ENCODE assay signal across 12 cellular contexts in the genomic region with DNA sequence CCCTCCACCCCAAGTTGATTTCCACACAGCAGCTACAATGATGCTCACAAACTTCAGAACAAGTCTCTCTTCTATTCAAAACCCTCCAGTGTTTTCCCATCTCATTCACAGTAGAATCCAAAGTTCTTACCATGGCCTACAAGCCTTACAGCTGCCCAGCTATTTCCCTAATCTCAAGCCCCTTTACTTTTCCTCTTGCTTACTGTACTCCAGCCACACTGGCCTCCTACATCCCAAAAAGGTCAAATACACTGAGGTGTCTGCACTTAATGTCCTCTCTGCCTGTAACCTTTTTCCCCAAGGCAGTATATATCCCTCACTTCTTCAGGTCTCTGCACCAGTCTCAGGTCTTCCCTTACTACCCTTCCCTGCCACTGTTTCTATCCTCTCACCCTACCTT. TPM values are rescaled to one million over a fixed set of nuclear protein-coding genes. Genes with fewer than 3 reads are reported as not detected.
DNase-seq lines count a peak whose midpoint lies in the region; ATAC-seq and TF ChIP-seq lines count a peak whose summit lies in the region.
"Had no signal": no experiment of that assay in that cellular context is flagged by ENCODE, and none has a peak within 500 bp of the region (broad histone marks: within the 10 kb centered on the region; RNA-seq: fewer than 3 reads in every experiment).

No MANE protein-coding gene starts in this region.

- H3K9ac ChIP-seq in parathyroid adenoma, result no peak overlapping the region

- ATAC-seq in HG03108 (IDR thresholded peaks at IDR 0.05; ENCODE audit: unreplicated experiment) (no peak), HG03159 (IDR thresholded peaks at IDR 0.05; ENCODE audit: unreplicated experiment) (no peak), GM19395 (IDR thresholded peaks at IDR 0.05; ENCODE audit: unreplicated experiment) (no peak)
- ATAC-seq: left cardiac atrium had no signal

- H3K36me3 ChIP-seq in CD8-positive, alpha-beta memory T cell (ENCODE audit: insufficient read depth, low read length), result no peaks in the 10 kb centered on the region
- H3K36me3 ChIP-seq in parathyroid adenoma (ENCODE audit: control insufficient read depth, insufficient read depth, low read length), result no peaks in the 10 kb centered on the region

- no peaks in the 10 kb centered on the region for H3K9me3 ChIP-seq in CD8-positive, alpha-beta memory T cell (ENCODE audit: low read length)
- no peaks in the 10 kb centered on the region for H3K9me3 ChIP-seq in parathyroid adenoma (ENCODE audit: control insufficient read depth, low read length)

- peak overlapping the region; percentile 11 for H3K4me3 ChIP-seq in CD8-positive, alpha-beta memory T cell (ENCODE audit: low read length)
- H3K4me3 ChIP-seq in coronary artery, result peak overlapping the region; percentile 75
- no peak overlapping the region for H3K4me3 ChIP-seq in parathyroid adenoma (ENCODE audit: low read depth, low read length)

- no peak for DNase-seq in CD8-positive, alpha-beta memory T cell
- DNase-seq in coronary artery (ENCODE audit: low spot score), result no peak
- DNase-seq in effector CD8-positive, alpha-beta T cell (lab: John Stamatoyannopoulos, UW), result no peak
- DNase-seq: activated CD4-positive, alpha-beta T cell treated with anti-CD3 and anti-CD28 coated beads for 48 hours; DMS153; Kasumi-1; left cardiac atrium had no signal

- H3K9me3 Mint-ChIP-seq in CD8-positive, alpha-beta memory T cell, result no peaks in the 10 kb centered on the region
- H3K9me3 Mint-ChIP-seq in IgD-negative memory B cell, result no peaks in the 10 kb centered on the region

- TF ChIP-seq CTCF in coronary artery (IDR thresholded peaks at IDR 0.05), result no peak
- no peak for TF ChIP-seq CTCF in parathyroid adenoma (IDR thresholded peaks at IDR 0.05)

- peaks cover 25% of the 10 kb centered on the region for H3K79me2 ChIP-seq in parathyroid adenoma

- POLR2A ChIA-PET in CD8-positive, alpha-beta memory T cell (lab: Charles Lee), result interaction anchor here (1.0 to 1.9 kb wide), 4 partner anchors 11 to 31 kb away, joined by 3 to 6 read pairs (median 3); no protein-coding TSS in a partner anchor

- H3K27ac Mint-ChIP-seq in CD8-positive, alpha-beta memory T cell, result peak overlapping the region; percentile 61 to 98 (median 96)
- H3K27ac Mint-ChIP-seq in IgD-negative memory B cell, result peak overlapping the region; percentile 49 to 95 (median 91)

- peaks cover 80% of the 10 kb centered on the region for H3K4me1 ChIP-seq in CD8-positive, alpha-beta memory T cell (ENCODE audit: insufficient read depth, low read length)
- peaks cover 5% of the 10 kb centered on the region for H3K4me1 ChIP-seq in parathyroid adenoma

- peak overlapping the region; percentile 95 to 100 (median 98) for H3K4me3 Mint-ChIP-seq in CD8-positive, alpha-beta memory T cell
- peak overlapping the region; percentile 65 to 97 (median 96) for H3K4me3 Mint-ChIP-seq in IgD-negative memory B cell

- peaks cover 0 to 22% (median 5%) of the 10 kb centered on the region in 3 donors for H3K36me3 Mint-ChIP-seq in CD8-positive, alpha-beta memory T cell
- H3K36me3 Mint-ChIP-seq in IgD-negative memory B cell, result no peaks in the 10 kb centered on the region

- no peak overlapping the region for H2AFZ ChIP-seq in parathyroid adenoma

- no peaks in the 10 kb centered on the region for H3K27me3 ChIP-seq in CD8-positive, alpha-beta memory T cell (ENCODE audit: insufficient read depth, low read length, poor library complexity, severe bottlenecking)
- no peaks in the 10 kb centered on the region for H3K27me3 ChIP-seq in parathyroid adenoma (ENCODE audit: control insufficient read depth, insufficient read depth, low read length)

- H3K4me2 ChIP-seq in parathyroid adenoma (ENCODE audit: low read length), result peak overlapping the region; percentile 94

- H3K27ac ChIP-seq in CD8-positive, alpha-beta memory T cell (ENCODE audit: low read depth, low read length), result no peak overlapping the region
- H3K27ac ChIP-seq in coronary artery (peak overlapping the region; percentile 24 to 46), parathyroid adenoma (no peak overlapping the region)

- no peaks in the 10 kb centered on the region for H3K27me3 Mint-ChIP-seq in CD8-positive, alpha-beta memory T cell
- H3K27me3 Mint-ChIP-seq in IgD-negative memory B cell, result no peaks in the 10 kb centered on the region

- CTCF ChIA-PET in CD8-positive, alpha-beta memory T cell (lab: Charles Lee), result interaction anchor here (1.1 to 7.2 kb wide), 5 partner anchors 19 to 144 kb away, joined by 3 to 42 read pairs (median 4); no protein-coding TSS in a partner anchor

- H3K4me1 Mint-ChIP-seq in CD8-positive, alpha-beta memory T cell, result peaks cover 74 to 85% (median 78%) of the 10 kb centered on the region in 3 donors
- peaks cover 57 to 69% (median 69%) of the 10 kb centered on the region in 3 donors for H3K4me1 Mint-ChIP-seq in IgD-negative memory B cell

RNA-seq across cellular contexts. Expression of a gene that starts 2.6 kb away (rescaled TPM):
- total RNA-seq in CD8-positive, alpha-beta memory T cell, result 100 to 1,000 TPM; 252 to 256 TPM
- polyA plus RNA-seq in CD8-positive, alpha-beta memory T cell, result 60.8 TPM
- 44.9 TPM for polyA plus RNA-seq in IgD-negative memory B cell

Comparison
In these comparisons a context has a peak if more than half of its experiments do, and no peak if none do; other contexts are left out.
1. H3K27ac ChIP-seq: peak in coronary artery (2 of 2); none in CD8-positive, alpha-beta memory T cell (single experiment) and parathyroid adenoma (single experiment).